Comparison of ENCODE assay signal across 8 cellular contexts in the genomic region with DNA sequence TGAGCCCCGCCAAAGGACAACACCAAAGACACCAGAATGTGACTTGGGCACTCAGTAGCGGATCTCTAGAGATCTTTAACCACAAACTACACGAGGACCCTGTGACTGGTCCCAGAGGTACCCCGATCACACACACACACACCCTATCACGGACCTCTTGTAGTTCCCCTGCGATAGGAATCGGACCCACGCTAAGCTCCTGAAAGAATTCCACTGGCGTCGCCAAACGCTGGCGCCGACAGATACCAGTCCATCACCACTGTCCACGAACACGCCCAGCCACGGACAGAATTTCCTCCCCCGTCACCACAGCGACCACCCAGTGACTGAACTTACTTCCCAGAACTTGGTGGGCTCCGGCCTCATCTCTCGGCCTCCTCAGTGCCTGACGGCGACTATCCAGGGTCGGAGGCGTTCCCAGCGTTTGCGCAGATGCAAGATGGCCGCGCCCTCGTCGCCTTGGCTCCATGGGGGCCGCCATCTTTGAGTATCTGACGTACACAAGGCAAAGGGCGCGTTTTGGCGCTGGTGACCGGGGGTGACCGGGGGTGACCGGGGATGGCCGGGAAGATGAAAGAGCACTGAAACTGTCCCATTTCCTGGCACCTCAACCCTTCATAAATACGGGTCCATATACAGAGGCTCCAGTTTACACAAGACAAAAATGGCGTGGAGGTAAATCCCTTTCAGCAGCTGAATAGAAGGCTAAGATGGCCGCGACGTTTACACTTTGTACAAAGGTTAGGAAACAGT. TPM values are rescaled to one million over a fixed set of nuclear protein-coding genes. Genes with fewer than 3 reads are reported as not detected.
DNase-seq lines count a peak whose midpoint lies in the region; ATAC-seq, FAIRE-seq and TF ChIP-seq lines count a peak whose summit lies in the region.

Gene ZNF615, minus strand, starts transcription at position 407 of the 753 bp plus-strand sequence. CDS start 4,500 bp downstream, outside the sequence.

- peaks cover 31% of the 10 kb centered on the region for H3K9me3 ChIP-seq in mesodermal cell (ENCODE audit: control insufficient read depth, low read length)

- no peaks in the 10 kb centered on the region for H3K27me3 ChIP-seq in BJ (ENCODE audit: control insufficient read depth, insufficient read depth, low read length)

- FAIRE-seq in GM19239 (lab: Jason Lieb, UNC): peak; percentile 99

- peak within 1 kb of the TSS; percentile 95 for H3K27ac Mint-ChIP-seq in endothelial cell (ENCODE audit: unreplicated experiment)

- peak within 1 kb of the TSS; percentile 99 for H3K4me3 Mint-ChIP-seq in endothelial cell (ENCODE audit: unreplicated experiment)

- CTCF ChIA-PET in BJ (lab: Yijun Ruan, JAX): interaction anchor here (0.6 to 0.8 kb wide), 2 partner anchors 99 to 240 kb away, joined by 3 read pairs; no protein-coding TSS in a partner anchor

- H3K4me1 Mint-ChIP-seq in endothelial cell (ENCODE audit: unreplicated experiment): peaks cover 11% of the 10 kb centered on the region

- no peaks in the 10 kb centered on the region for H3K4me1 ChIP-seq in mesodermal cell (ENCODE audit: control insufficient read depth, insufficient read depth, low read length, poor library complexity, severe bottlenecking)

- peaks cover 28% of the 10 kb centered on the region for H3K36me3 Mint-ChIP-seq in endothelial cell (ENCODE audit: low read depth, unreplicated experiment)

- DNase-seq in BJ (ENCODE audit: low read depth) (peak; percentile 21), GM19239 (ENCODE audit: insufficient read length, low spot score) (peak; percentile 45), NOMO-1 (lab: John Stamatoyannopoulos, UW; ENCODE audit: unreplicated experiment in 2 of 2) (peak; percentile 78 to 85), endothelial cell (ENCODE audit: low spot score) (peak; percentile 87)
- peak; percentile 94 for DNase-seq in activated CD8-positive, alpha-beta memory T cell treated with anti-CD3 and anti-CD28 coated beads, Interleukin-2, amount 50 U/mL, for 48 hours
- peak; percentile 81 for DNase-seq in stimulated activated CD8-positive, alpha-beta memory T cell treated with anti-CD3 and anti-CD28 coated beads, Interleukin-15, amount 100 ng/mL, for 1 hour (ENCODE audit: low read depth)

- POLR2A ChIA-PET in BJ (lab: Charles Lee): interaction anchor here (0.7 kb wide), 1 partner anchor 41 kb away, joined by 3 read pairs; no protein-coding TSS in a partner anchor

- peak; percentile 83 for ATAC-seq in HG03521 (IDR thresholded peaks at IDR 0.05; ENCODE audit: unreplicated experiment)

- TF ChIP-seq CTCF in BJ (IDR thresholded peaks at IDR 0.05; ENCODE audit: insufficient read depth, low read depth, low read length) (no peak), endothelial cell (IDR thresholded peaks at IDR 0.05; ENCODE audit: unreplicated experiment) (no peak)

- WGBS in mesodermal cell (ENCODE audit: insufficient coverage in 2 of 2), 2 experiments: 4 to 6% methylated on average over 34 to 39 of the region's 44 CpGs

- H3K36me3 ChIP-seq in BJ (ENCODE audit: control insufficient read depth, insufficient read depth, low read length): no peaks in the 10 kb centered on the region
- H3K36me3 ChIP-seq in mesodermal cell (ENCODE audit: control insufficient read depth, insufficient read depth, low read length): peaks cover 30% of the 10 kb centered on the region

- H3K9me3 Mint-ChIP-seq in endothelial cell (ENCODE audit: unreplicated experiment): no peaks in the 10 kb centered on the region

- H3K27me3 Mint-ChIP-seq in endothelial cell (ENCODE audit: unreplicated experiment): peaks cover 4% of the 10 kb centered on the region

- H3K4me3 ChIP-seq in BJ (ENCODE audit: low read depth, low read length) (peak within 1 kb of the TSS; percentile 57), mesodermal cell (ENCODE audit: extremely low read depth, insufficient read depth, low read length, poor library complexity, severe bottlenecking) (peak within 1 kb of the TSS; percentile 77)

- H3K27ac ChIP-seq in mesodermal cell (ENCODE audit: low read depth, low read length, severe bottlenecking): peak within 1 kb of the TSS; percentile 76

RNA-seq across cellular contexts. Expression of gene ZNF615, which starts in this region (rescaled TPM):
- polyA plus RNA-seq in BJ (2011; rRNA removed): 3.8 and 6.2 TPM in 2 replicates
- 4.3 and 10.2 TPM in 2 replicates for polyA minus RNA-seq in BJ (2011; rRNA and poly(A)+ RNA removed)
- 13.5 TPM for total RNA-seq in endothelial cell (ENCODE audit: unreplicated experiment)
- 8.0 TPM for polyA plus RNA-seq in mesodermal cell (2013, experiment 1 of 2)
- 8.0 TPM for polyA plus RNA-seq in mesodermal cell (2013, experiment 2 of 2)

Comparison
In these comparisons a context has a peak if more than half of its experiments do, and no peak if none do; other contexts are left out.
1. Peak in every context shown above with its lines: DNase-seq, ATAC-seq, H3K4me3 ChIP-seq and H3K27ac ChIP-seq.
2. DNase-seq: peak in every context shown above with its lines; median percentile 94 in activated CD8-positive, alpha-beta memory T cell treated with anti-CD3 and anti-CD28 coated beads, Interleukin-2, amount 50 U/mL, for 48 hours; 87 in endothelial cell; 82 in NOMO-1; 81 in stimulated activated CD8-positive, alpha-beta memory T cell treated with anti-CD3 and anti-CD28 coated beads, Interleukin-15, amount 100 ng/mL, for 1 hour; 45 in GM19239; 21 in BJ.